25 cellular contexts compared by ENCODE assay signal in the genomic region with DNA sequence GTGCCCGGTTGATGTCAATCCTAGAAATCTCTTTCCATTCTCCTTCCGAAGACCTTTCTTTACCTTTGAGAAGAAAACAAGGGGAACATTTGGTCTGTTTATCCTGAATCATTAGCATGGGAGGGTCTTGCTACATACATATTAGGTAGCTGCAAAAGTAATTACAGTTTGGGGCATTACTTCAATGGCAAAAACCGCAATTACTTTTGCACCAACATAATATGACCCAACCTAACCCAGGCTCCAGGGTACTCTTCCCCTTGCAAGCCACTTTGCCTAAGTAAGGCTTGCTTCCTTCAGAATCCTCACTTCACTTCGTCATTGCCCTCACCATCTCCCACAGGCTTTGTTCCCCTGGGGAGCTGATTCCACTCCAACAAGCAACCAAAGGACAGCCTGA.
DNase-seq lines count a peak whose midpoint lies in the region; ATAC-seq and TF ChIP-seq lines count a peak whose summit lies in the region.
"Had no signal": no experiment of that assay in that cellular context is flagged by ENCODE, and none has a peak within 500 bp of the region (broad histone marks: within the 10 kb centered on the region; RNA-seq: fewer than 3 reads in every experiment).

No MANE protein-coding gene starts in this region.

- no peak for DNase-seq in HEK293T (ENCODE audit: extremely low spot score)
- no peak for DNase-seq in T-helper 17 cell
- DNase-seq in endodermal cell = peak; percentile 16
- no peak for DNase-seq in trophoblast cell
- no peak for DNase-seq in T-helper 1 cell
- DNase-seq: 8988T; ACHN; BE2C; C1 segment of cervical spinal cord; CD4-positive, alpha-beta memory T cell; CD4-positive, CD25-positive, alpha-beta regulatory T cell; CD8-positive, alpha-beta memory T cell; COR-L47; DMS 273 treated with DMSO at 0.1 percent for 48 hours; DMS153; DMS53; DMS79; DND-41; EL; GDM1 had no signal

- H3K36me3 Mint-ChIP-seq in T-helper 17 cell (ENCODE audit: low read depth) (no peaks in the 10 kb centered on the region), endodermal cell (ENCODE audit: low read depth) (no peaks in the 10 kb centered on the region)
- H3K36me3 Mint-ChIP-seq: CD14-positive monocyte; CD4-positive, alpha-beta memory T cell; CD4-positive, CD25-positive, alpha-beta regulatory T cell; CD8-positive, alpha-beta memory T cell had no signal

- no peak for TF ChIP-seq CTCF in endodermal cell (conservative IDR thresholded peaks at IDR 0.05)

- H3K27me3 Mint-ChIP-seq in T-helper 17 cell = no peaks in the 10 kb centered on the region
- H3K27me3 Mint-ChIP-seq in endodermal cell (ENCODE audit: insufficient read depth) = no peaks in the 10 kb centered on the region

- H3K27me3 ChIP-seq in endodermal cell (ENCODE audit: control insufficient read depth, insufficient read depth, low read length, poor library complexity, severe bottlenecking) (no peaks in the 10 kb centered on the region), trophoblast cell (ENCODE audit: insufficient read depth, low read length) (no peaks in the 10 kb centered on the region)
- H3K27me3 ChIP-seq: BE2C, BLaER1 had no signal

- H2BK120ac ChIP-seq in trophoblast cell (ENCODE audit: insufficient read depth, low read length, poor library complexity) = no peak overlapping the region

- H3K9me3 Mint-ChIP-seq in endodermal cell = no peaks in the 10 kb centered on the region

- H2BK5ac ChIP-seq in trophoblast cell (ENCODE audit: low read depth, low read length, poor library complexity) = no peak overlapping the region

- no peak overlapping the region for H3K14ac ChIP-seq in trophoblast cell (ENCODE audit: low read length)

- H4K12ac ChIP-seq in trophoblast cell (ENCODE audit: low read depth, low read length) = no peak overlapping the region

- no peak overlapping the region for H3K4me2 ChIP-seq in trophoblast cell (ENCODE audit: low read length)
- H3K4me2 ChIP-seq: BLaER1 had no signal

- H4K8ac ChIP-seq in trophoblast cell (ENCODE audit: low read depth, low read length) = no peak overlapping the region

- H3K27ac Mint-ChIP-seq in T-helper 17 cell (no peak overlapping the region), endodermal cell (no peak overlapping the region)
- H3K27ac Mint-ChIP-seq: CD14-positive monocyte; CD4-positive, alpha-beta memory T cell; CD4-positive, CD25-positive, alpha-beta regulatory T cell; CD8-positive, alpha-beta memory T cell had no signal

- H2AFZ ChIP-seq in trophoblast cell (ENCODE audit: insufficient read depth, low read length, poor library complexity) = no peak overlapping the region

- H3K79me1 ChIP-seq in trophoblast cell (ENCODE audit: low read length) = no peaks in the 10 kb centered on the region

- H3K23ac ChIP-seq in trophoblast cell (ENCODE audit: low read length) = no peak overlapping the region

- H3K27ac ChIP-seq in endodermal cell (ENCODE audit: low read depth, low read length) = no peak overlapping the region
- no peak overlapping the region for H3K27ac ChIP-seq in trophoblast cell (ENCODE audit: low read depth, low read length)
- H3K27ac ChIP-seq: BLaER1 had no signal

- H3K4ac ChIP-seq in trophoblast cell (ENCODE audit: low read depth, low read length) = no peak overlapping the region

- H3K9me3 ChIP-seq in T-helper 17 cell (ENCODE audit: control insufficient read depth, low read length, poor library complexity, severe bottlenecking) = no peaks in the 10 kb centered on the region
- no peaks in the 10 kb centered on the region for H3K9me3 ChIP-seq in endodermal cell (ENCODE audit: control insufficient read depth, low read length)
- no peaks in the 10 kb centered on the region for H3K9me3 ChIP-seq in trophoblast cell (ENCODE audit: insufficient read depth, low read depth, low read length)
- H3K9me3 ChIP-seq: BE2C, BLaER1 had no signal

- no peaks in the 10 kb centered on the region for H3K4me1 Mint-ChIP-seq in T-helper 17 cell
- peaks cover 4% of the 10 kb centered on the region for H3K4me1 Mint-ChIP-seq in endodermal cell
- H3K4me1 Mint-ChIP-seq: CD14-positive monocyte; CD4-positive, alpha-beta memory T cell; CD4-positive, CD25-positive, alpha-beta regulatory T cell; CD8-positive, alpha-beta memory T cell had no signal

- 93 to 100% methylated on average over 4 of the region's 4 CpGs for WGBS in endodermal cell (ENCODE audit: insufficient coverage in 1 of 2, insufficient read length in 1 of 2), 2 experiments
- WGBS in trophoblast cell (ENCODE audit: extremely low coverage, insufficient coverage, insufficient read length) = no CpG with 5 or more reads among the region's 4 CpGs

- H3K36me3 ChIP-seq in endodermal cell (ENCODE audit: control insufficient read depth, insufficient read depth, low read length) = no peaks in the 10 kb centered on the region
- no peaks in the 10 kb centered on the region for H3K36me3 ChIP-seq in trophoblast cell (ENCODE audit: control insufficient read depth in 1 of 2, insufficient read depth in 2 of 2, low read length in 2 of 2)
- H3K36me3 ChIP-seq: BE2C, BLaER1 had no signal

- CTCF ChIA-PET in HEK293T (lab: Yijun Ruan, JAX) = no interaction called here

- no peaks in the 10 kb centered on the region for H3K4me1 ChIP-seq in endodermal cell (ENCODE audit: control insufficient read depth, insufficient read depth, low read length)
- H3K4me1 ChIP-seq in trophoblast cell (ENCODE audit: control insufficient read depth in 1 of 2, insufficient read depth in 2 of 2, low read length in 2 of 2) = no peaks in the 10 kb centered on the region
- H3K4me1 ChIP-seq: BE2C, BLaER1 had no signal

- H2AK5ac ChIP-seq in trophoblast cell (ENCODE audit: low read length) = no peak overlapping the region

- POLR2A ChIA-PET in HEK293T (lab: Yijun Ruan, JAX) = no interaction called here

- H3K79me2 ChIP-seq in trophoblast cell (ENCODE audit: control insufficient read depth, insufficient read depth, low read length, poor library complexity) = no peaks in the 10 kb centered on the region

- no peak overlapping the region for H4K91ac ChIP-seq in trophoblast cell (ENCODE audit: low read depth, low read length)

- ATAC-seq in T-helper 17 cell = no peak
- no peak for ATAC-seq in HG03039 (IDR thresholded peaks at IDR 0.05; ENCODE audit: unreplicated experiment)
- no peak for ATAC-seq in GM18505 (IDR thresholded peaks at IDR 0.05; ENCODE audit: unreplicated experiment)
- ATAC-seq: GM12878 had no signal

- peak overlapping the region; percentile 1 for H3K4me3 Mint-ChIP-seq in T-helper 17 cell
- no peak overlapping the region for H3K4me3 Mint-ChIP-seq in endodermal cell
- H3K4me3 Mint-ChIP-seq: CD14-positive monocyte; CD4-positive, alpha-beta memory T cell; CD4-positive, CD25-positive, alpha-beta regulatory T cell; CD8-positive, alpha-beta memory T cell had no signal

- no peak overlapping the region for H3K4me3 ChIP-seq in endodermal cell (ENCODE audit: low read length)
- H3K4me3 ChIP-seq in trophoblast cell (ENCODE audit: low read depth, low read length) = no peak overlapping the region
- H3K4me3 ChIP-seq: BLaER1, GM12878 had no signal

- H3K18ac ChIP-seq in trophoblast cell (ENCODE audit: low read length) = no peak overlapping the region

- H3K9ac ChIP-seq in endodermal cell (ENCODE audit: extremely low read depth, low read length, poor library complexity, severe bottlenecking) (no peak overlapping the region), trophoblast cell (ENCODE audit: low read length) (peak overlapping the region; percentile 65)
- H3K9ac ChIP-seq: BLaER1 had no signal

- H2BK12ac ChIP-seq in trophoblast cell (ENCODE audit: low read length) = no peak overlapping the region

- TF ChIP-seq POLR2A in GM18505 (IDR thresholded peaks at IDR 0.05; ENCODE audit: borderline replicate concordance, extremely low read depth, insufficient read depth, insufficient read length) = no peak

TF ChIP-seq in HEK293T, 16 proteins besides CTCF, POLR2A, EP300 and RAD21:
- TF ChIP-seq ELF4 (IDR thresholded peaks at IDR 0.05) (peak; percentile 66), HDGF (IDR thresholded peaks at IDR 0.05; ENCODE audit: borderline replicate concordance) (no peak)
